Comparison of ENCODE assay signal across 38 cellular contexts in the genomic region with DNA sequence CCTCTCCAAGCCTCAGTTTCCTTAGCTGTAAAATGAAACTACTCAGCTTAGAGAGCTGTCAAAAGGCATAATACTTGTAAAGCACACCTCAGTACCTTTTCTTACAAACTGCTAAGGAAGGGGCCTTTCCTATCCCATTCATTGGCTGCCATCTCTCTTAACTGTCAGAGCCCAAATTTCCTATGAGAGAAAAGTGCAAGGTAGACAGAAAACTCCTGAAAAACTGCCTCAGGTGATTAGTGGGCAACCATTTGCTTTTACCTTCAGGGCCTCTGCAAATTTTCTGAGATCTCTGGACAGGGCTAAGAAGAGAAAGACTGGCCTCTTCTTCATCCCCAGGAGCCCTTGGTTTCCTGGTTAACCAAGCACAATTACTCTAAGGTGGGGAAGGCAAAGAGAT.
"Had no signal": no experiment of that assay in that cellular context is flagged by ENCODE, and none has a peak within 500 bp of the region (broad histone marks: within the 10 kb centered on the region; RNA-seq: fewer than 3 reads in every experiment).

No MANE protein-coding gene starts in this region.

- DNase-seq: activated CD4-positive, alpha-beta memory T cell treated with anti-CD3 and anti-CD28 coated beads, Interleukin-2, amount 10 ng/mL, durations not matched to agents 7 days and 5 days; activated CD4-positive, alpha-beta T cell treated with anti-CD3 and anti-CD28 coated beads for 1 hour; activated CD4-positive, alpha-beta T cell treated with anti-CD3 and anti-CD28 coated beads for 36 hours; activated CD4-positive, alpha-beta T cell treated with anti-CD3 and anti-CD28 coated beads for 48 hours; activated CD4-positive, alpha-beta T cell treated with anti-CD3 and anti-CD28 coated beads, Interleukin-2, amount 10 ng/mL, durations not matched to agents 7 days and 5 days; activated CD4-positive, alpha-beta T cell treated with anti-CD3 and anti-CD28 coated beads, Interleukin-2, amount 50 U/mL, for 48 hours; activated CD4-positive, CD25-positive, alpha-beta regulatory T cell; activated CD8-positive, alpha-beta memory T cell treated with anti-CD3 and anti-CD28 coated beads for 24 hours; activated CD8-positive, alpha-beta memory T cell treated with anti-CD3 and anti-CD28 coated beads, Interleukin-2, amount 10 ng/mL, durations not matched to agents 7 days and 5 days; activated CD8-positive, alpha-beta memory T cell treated with anti-CD3 and anti-CD28 coated beads, Interleukin-2, amount 50 U/mL, for 48 hours; activated CD8-positive, alpha-beta T cell treated with anti-CD3 and anti-CD28 coated beads, Interleukin-2, amount 10 ng/mL, durations not matched to agents 7 days and 5 days; activated effector memory CD4-positive, alpha-beta T cell treated with Interleukin-2 at 50 U/mL for 16 hours; activated gamma-delta T cell treated with Interleukin-2 at 50 U/mL for 16 hours; activated naive CD4-positive, alpha-beta T cell; activated naive CD4-positive, alpha-beta T cell treated with anti-CD3 and anti-CD28 coated beads for 36 hours; activated naive CD4-positive, alpha-beta T cell treated with anti-CD3 and anti-CD28 coated beads, Interleukin-2, amount 50 U/mL, for 16 hours; activated naive CD8-positive, alpha-beta T cell treated with anti-CD3 and anti-CD28 coated beads for 36 hours; activated T-cell treated with anti-CD3 and anti-CD28 coated beads, Interleukin-2, amount 50 U/mL, for 24 hours; activated T-cell treated with anti-CD3 and anti-CD28 coated beads, Interleukin-2, amount 50 U/mL, for 48 hours; adrenal gland; amniotic stem cell; aorta; body of pancreas; brain microvascular endothelial cell; central memory CD4-positive, alpha-beta T cell; T-helper 1 cell; T-helper 2 cell; T-helper 9 cell; WERI-Rb-1 had no signal

- FAIRE-seq: astrocyte, TTC549 had no signal

- H3K9me3 Mint-ChIP-seq: activated CD4-positive, alpha-beta T cell treated with anti-CD3 and anti-CD28 coated beads, Interleukin-2, amount 10 ng/mL, durations not matched to agents 7 days and 5 days; activated naive CD4-positive, alpha-beta T cell treated with anti-CD3 and anti-CD28 coated beads for 36 hours; activated naive CD4-positive, alpha-beta T cell treated with anti-CD3 and anti-CD28 coated beads, Interleukin-2, amount 50 U/mL, for 72 hours; activated naive CD8-positive, alpha-beta T cell treated with anti-CD3 and anti-CD28 coated beads for 36 hours; activated T-cell treated with anti-CD3 and anti-CD28 coated beads, Interleukin-2, amount 50 U/mL, for 24 hours; T-helper 1 cell treated with Interleukin-12 subunit alpha and Interleukin-12 subunit beta and Interleukin-4 antibody, amounts not matched to agents 30 μg/mL and 1 μg/mL, for 36 hours; T-helper 2 cell treated with Interferon-gamma antibody and Interleukin-4, amounts not matched to agents 5 μg/mL and 100 μg/mL, for 36 hours; WTC11 had no signal

- H3K27me3 ChIP-seq: adrenal gland, body of pancreas, brain microvascular endothelial cell, breast epithelium had no signal

- H3K27me3 Mint-ChIP-seq: activated CD4-positive, alpha-beta memory T cell treated with anti-CD3 and anti-CD28 coated beads, Interleukin-2, amount 10 ng/mL, durations not matched to agents 7 days and 5 days; activated CD4-positive, alpha-beta T cell treated with anti-CD3 and anti-CD28 coated beads, Interleukin-2, amount 10 ng/mL, durations not matched to agents 7 days and 5 days; activated CD8-positive, alpha-beta memory T cell treated with anti-CD3 and anti-CD28 coated beads, Interleukin-2, amount 10 ng/mL, durations not matched to agents 7 days and 5 days; activated T-cell treated with anti-CD3 and anti-CD28 coated beads, Interleukin-2, amount 50 U/mL, for 24 hours had no signal

- ATAC-seq: activated CD4-positive, alpha-beta T cell treated with anti-CD3 and anti-CD28 coated beads for 36 hours; activated CD4-positive, CD25-positive, alpha-beta regulatory T cell treated with anti-CD3 and anti-CD28 coated beads, Interleukin-2, amount 50 U/mL, for 24 hours; activated CD8-positive, alpha-beta memory T cell treated with anti-CD3 and anti-CD28 coated beads, Interleukin-2, amount 10 ng/mL, durations not matched to agents 7 days and 5 days; activated CD8-positive, alpha-beta T cell treated with anti-CD3 and anti-CD28 coated beads, Interleukin-2, amount 10 ng/mL, durations not matched to agents 7 days and 5 days; activated naive CD4-positive, alpha-beta T cell treated with anti-CD3 and anti-CD28 coated beads, Interleukin-2, amount 50 U/mL, for 72 hours; body of pancreas; WTC11 had no signal

- H3K4me3 Mint-ChIP-seq: activated CD4-positive, alpha-beta memory T cell treated with anti-CD3 and anti-CD28 coated beads, Interleukin-2, amount 10 ng/mL, durations not matched to agents 7 days and 5 days; activated CD4-positive, alpha-beta T cell treated with anti-CD3 and anti-CD28 coated beads for 36 hours; activated CD4-positive, alpha-beta T cell treated with anti-CD3 and anti-CD28 coated beads, Interleukin-2, amount 10 ng/mL, durations not matched to agents 7 days and 5 days; activated CD8-positive, alpha-beta memory T cell treated with anti-CD3 and anti-CD28 coated beads, Interleukin-2, amount 10 ng/mL, durations not matched to agents 7 days and 5 days; activated CD8-positive, alpha-beta T cell treated with anti-CD3 and anti-CD28 coated beads, Interleukin-2, amount 10 ng/mL, durations not matched to agents 7 days and 5 days; activated naive CD4-positive, alpha-beta T cell treated with anti-CD3 and anti-CD28 coated beads for 36 hours; activated naive CD8-positive, alpha-beta T cell treated with anti-CD3 and anti-CD28 coated beads for 36 hours; activated T-cell treated with anti-CD3 and anti-CD28 coated beads, Interleukin-2, amount 50 U/mL, for 24 hours; T-helper 1 cell treated with Interleukin-12 subunit alpha and Interleukin-12 subunit beta and Interleukin-4 antibody, amounts not matched to agents 30 μg/mL and 1 μg/mL, for 36 hours; T-helper 2 cell treated with Interferon-gamma antibody and Interleukin-4, amounts not matched to agents 5 μg/mL and 100 μg/mL, for 36 hours; WTC11 had no signal

- H3K36me3 Mint-ChIP-seq: activated CD8-positive, alpha-beta memory T cell treated with anti-CD3 and anti-CD28 coated beads, Interleukin-2, amount 10 ng/mL, durations not matched to agents 7 days and 5 days; activated naive CD4-positive, alpha-beta T cell treated with anti-CD3 and anti-CD28 coated beads, Interleukin-2, amount 50 U/mL, for 72 hours; activated naive CD8-positive, alpha-beta T cell treated with anti-CD3 and anti-CD28 coated beads for 36 hours had no signal

- H3K27ac ChIP-seq: adrenal gland, body of pancreas, brain microvascular endothelial cell, breast epithelium, WERI-Rb-1 had no signal

- H3K36me3 ChIP-seq: adrenal gland, brain microvascular endothelial cell, breast epithelium, WERI-Rb-1 had no signal

- H3K9me3 ChIP-seq: adrenal gland, body of pancreas, breast epithelium had no signal

- H3K4me1 ChIP-seq: body of pancreas, breast epithelium had no signal

- H3K4me1 Mint-ChIP-seq: activated CD4-positive, alpha-beta memory T cell treated with anti-CD3 and anti-CD28 coated beads, Interleukin-2, amount 10 ng/mL, durations not matched to agents 7 days and 5 days; activated CD4-positive, alpha-beta T cell treated with anti-CD3 and anti-CD28 coated beads for 36 hours; activated CD4-positive, alpha-beta T cell treated with anti-CD3 and anti-CD28 coated beads, Interleukin-2, amount 10 ng/mL, durations not matched to agents 7 days and 5 days; activated CD8-positive, alpha-beta memory T cell treated with anti-CD3 and anti-CD28 coated beads, Interleukin-2, amount 10 ng/mL, durations not matched to agents 7 days and 5 days; activated naive CD8-positive, alpha-beta T cell treated with anti-CD3 and anti-CD28 coated beads for 36 hours had no signal

- H3K27ac Mint-ChIP-seq: activated CD4-positive, alpha-beta memory T cell treated with anti-CD3 and anti-CD28 coated beads, Interleukin-2, amount 10 ng/mL, durations not matched to agents 7 days and 5 days; activated CD4-positive, alpha-beta T cell treated with anti-CD3 and anti-CD28 coated beads for 36 hours; activated CD4-positive, alpha-beta T cell treated with anti-CD3 and anti-CD28 coated beads, Interleukin-2, amount 10 ng/mL, durations not matched to agents 7 days and 5 days; activated CD8-positive, alpha-beta memory T cell treated with anti-CD3 and anti-CD28 coated beads, Interleukin-2, amount 10 ng/mL, durations not matched to agents 7 days and 5 days; activated CD8-positive, alpha-beta T cell treated with anti-CD3 and anti-CD28 coated beads, Interleukin-2, amount 10 ng/mL, durations not matched to agents 7 days and 5 days; activated naive CD4-positive, alpha-beta T cell treated with anti-CD3 and anti-CD28 coated beads for 36 hours; activated naive CD4-positive, alpha-beta T cell treated with anti-CD3 and anti-CD28 coated beads, Interleukin-2, amount 50 U/mL, for 72 hours; activated naive CD8-positive, alpha-beta T cell treated with anti-CD3 and anti-CD28 coated beads for 36 hours; activated T-cell treated with anti-CD3 and anti-CD28 coated beads, Interleukin-2, amount 50 U/mL, for 24 hours; activated T-helper 2 cell treated with anti-CD3 and anti-CD28 coated beads, Interferon-gamma antibody, Interleukin-2, Interleukin-4, amounts not matched to agents 10 μg/mL and 5 μg/mL and 100 μg/mL, durations not matched to agents 14 hours and 24 hours and 36 hours; T-helper 1 cell treated with Interleukin-12 subunit alpha and Interleukin-12 subunit beta and Interleukin-4 antibody, amounts not matched to agents 30 μg/mL and 1 μg/mL, for 36 hours; T-helper 2 cell treated with Interferon-gamma antibody and Interleukin-4, amounts not matched to agents 5 μg/mL and 100 μg/mL, for 36 hours; WTC11 had no signal

- H3K4me3 ChIP-seq: adrenal gland, body of pancreas, breast epithelium had no signal
